Comparison of ENCODE assay signal across 12 cellular contexts in the genomic region with DNA sequence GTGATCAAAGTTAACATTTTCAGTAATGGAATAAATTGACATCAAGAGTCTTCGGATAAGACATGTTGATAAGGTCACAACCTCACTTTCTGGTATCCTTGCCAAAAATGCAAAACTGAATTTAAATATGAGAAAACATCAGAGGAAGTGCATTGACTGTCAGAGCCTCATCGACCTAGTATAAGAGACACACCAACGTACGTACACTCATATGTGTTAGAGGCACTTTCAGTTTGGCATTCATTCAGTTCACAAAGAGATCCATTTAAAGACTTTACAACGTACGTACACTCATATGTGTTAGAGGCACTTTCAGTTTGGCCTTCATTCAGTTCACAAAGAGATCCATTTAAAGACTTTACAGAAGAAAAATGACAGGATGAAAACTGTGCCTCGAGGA.
DNase-seq lines count a peak whose midpoint lies in the region; ATAC-seq and TF ChIP-seq lines count a peak whose summit lies in the region.
"Had no signal": no experiment of that assay in that cellular context is flagged by ENCODE, and none has a peak within 500 bp of the region (broad histone marks: within the 10 kb centered on the region; RNA-seq: fewer than 3 reads in every experiment).

No MANE protein-coding gene starts in this region.

- no peaks in the 10 kb centered on the region for H3K36me3 Mint-ChIP-seq in MCF 10A (ENCODE audit: insufficient read depth, unreplicated experiment)
- H3K36me3 Mint-ChIP-seq in T-helper 1 cell treated with Interleukin-12 subunit alpha and Interleukin-12 subunit beta and Interleukin-4 antibody, amounts not matched to agents 30 μg/mL and 1 μg/mL, for 36 hours (ENCODE audit: low read depth), result peaks cover 10% of the 10 kb centered on the region
- H3K36me3 Mint-ChIP-seq: immature natural killer cell had no signal

- no peak overlapping the region for H2BK5ac ChIP-seq in neuronal stem cell (ENCODE audit: low read length)

- H4K91ac ChIP-seq in neuronal stem cell (ENCODE audit: low read depth, low read length, poor library complexity), result no peak overlapping the region

- no peak overlapping the region for H3K9ac ChIP-seq in neuronal stem cell (ENCODE audit: low read depth, low read length, poor library complexity)
- H3K9ac ChIP-seq: SK-N-SH had no signal

- ATAC-seq in upper lobe of right lung (no peak), left ventricle myocardium superior (no peak)

- H3K4me1 ChIP-seq in breast epithelium (no peaks in the 10 kb centered on the region), upper lobe of right lung (peaks cover 7% of the 10 kb centered on the region), neuronal stem cell (ENCODE audit: control insufficient read depth in 2 of 2, insufficient read depth in 1 of 2, low read depth in 1 of 2, low read length in 2 of 2) (peaks cover 0 to 4% of the 10 kb centered on the region in 2 donors)

- no peak overlapping the region for H3K14ac ChIP-seq in neuronal stem cell (ENCODE audit: low read length)

- no TSS peak for BruUV-seq in MCF 10A (replicated peaks; lab: Mats Ljungman, UMichigan)

- H3K27me3 Mint-ChIP-seq in MCF 10A (ENCODE audit: insufficient read depth, unreplicated experiment), result no peaks in the 10 kb centered on the region
- H3K27me3 Mint-ChIP-seq in T-helper 1 cell treated with Interleukin-12 subunit alpha and Interleukin-12 subunit beta and Interleukin-4 antibody, amounts not matched to agents 30 μg/mL and 1 μg/mL, for 36 hours (ENCODE audit: low read depth), result no peaks in the 10 kb centered on the region

- no peak overlapping the region for H3K27ac Mint-ChIP-seq in MCF 10A (ENCODE audit: low read depth, unreplicated experiment)
- H3K27ac Mint-ChIP-seq in T-helper 1 cell treated with Interleukin-12 subunit alpha and Interleukin-12 subunit beta and Interleukin-4 antibody, amounts not matched to agents 30 μg/mL and 1 μg/mL, for 36 hours, result peak overlapping the region; percentile 91
- H3K27ac Mint-ChIP-seq: immature natural killer cell had no signal

- POLR2A ChIA-PET in MCF 10A (lab: Yijun Ruan, JAX), result interaction anchor here (0.6 kb wide), 1 partner anchor 10 kb away, joined by 3 read pairs; no protein-coding TSS in a partner anchor

- intact Hi-C loops in breast epithelium (cut with DNase I; ENCODE audit: low total_unique reads) (no loop called here), MCF 10A (cut with micrococcal nuclease) (no loop called here), upper lobe of right lung (cut with DNase I) (no loop called here), left ventricle myocardium superior (cut with micrococcal nuclease) (no loop called here)

- DNase-seq in breast epithelium (ENCODE audit: low spot score in 2 of 2) (no peak), MCF 10A (ENCODE audit: unreplicated experiment) (no peak), epithelial cell of prostate (ENCODE audit: low read depth, low spot score) (no peak), upper lobe of right lung (no peak), neuronal stem cell (ENCODE audit: low spot score) (no peak), left ventricle myocardium superior (no peak), NCI-H2081 treated with DMSO at 0.1 percent for 48 hours (lab: John Stamatoyannopoulos, UW) (no peak)
- DNase-seq: GF-D8, HCEC 1CT, immature natural killer cell, SK-N-SH had no signal

- CTCF ChIA-PET in MCF 10A (lab: Yijun Ruan, JAX), result interaction anchor here (0.7 kb wide), 1 partner anchor 274 kb away, joined by 4 read pairs; no protein-coding TSS in a partner anchor

- no peak overlapping the region for H2BK15ac ChIP-seq in neuronal stem cell (ENCODE audit: low read length)

- H3K36me3 ChIP-seq in breast epithelium, result no peaks in the 10 kb centered on the region
- H3K36me3 ChIP-seq in upper lobe of right lung, result no peaks in the 10 kb centered on the region
- H3K36me3 ChIP-seq in neuronal stem cell (replicated peaks in 1 of 2; ENCODE audit: control insufficient read depth in 2 of 2, insufficient read depth in 2 of 2, low read length in 2 of 2), result no peaks in the 10 kb centered on the region

- H3K4me2 ChIP-seq in neuronal stem cell (ENCODE audit: insufficient read depth, low read length, poor library complexity, severe bottlenecking), result no peak overlapping the region
- H3K4me2 ChIP-seq: SK-N-SH had no signal

- H3K9me3 Mint-ChIP-seq in MCF 10A (ENCODE audit: unreplicated experiment), result peaks cover 6% of the 10 kb centered on the region
- H3K9me3 Mint-ChIP-seq in T-helper 1 cell treated with Interleukin-12 subunit alpha and Interleukin-12 subunit beta and Interleukin-4 antibody, amounts not matched to agents 30 μg/mL and 1 μg/mL, for 36 hours, result no peaks in the 10 kb centered on the region

- no peaks in the 10 kb centered on the region for H3K27me3 ChIP-seq in breast epithelium
- no peaks in the 10 kb centered on the region for H3K27me3 ChIP-seq in upper lobe of right lung
- no peaks in the 10 kb centered on the region for H3K27me3 ChIP-seq in neuronal stem cell (ENCODE audit: control insufficient read depth in 3 of 3, insufficient read depth in 3 of 3, low read depth in 1 of 3, low read length in 3 of 3)

- TF ChIP-seq CTCF in breast epithelium (IDR thresholded peaks at IDR 0.05), result no peak
- no peak for TF ChIP-seq CTCF in MCF 10A (IDR thresholded peaks at IDR 0.05; ENCODE audit: unreplicated experiment)
- TF ChIP-seq CTCF in upper lobe of right lung (IDR thresholded peaks at IDR 0.05), result no peak

- H3K23ac ChIP-seq in neuronal stem cell (ENCODE audit: low read depth, low read length, poor library complexity), result no peak overlapping the region

- no peak overlapping the region for H3K4ac ChIP-seq in neuronal stem cell (ENCODE audit: low read length)

- H2BK120ac ChIP-seq in neuronal stem cell (ENCODE audit: low read depth, low read length), result no peak overlapping the region

- H3K79me1 ChIP-seq in neuronal stem cell (ENCODE audit: low read depth, low read length), result no peaks in the 10 kb centered on the region

- H3K9me3 ChIP-seq in breast epithelium (no peaks in the 10 kb centered on the region), upper lobe of right lung (no peaks in the 10 kb centered on the region), neuronal stem cell (replicated peaks in 1 of 2; ENCODE audit: control insufficient read depth in 2 of 2, insufficient read depth in 1 of 2, low read depth in 1 of 2, low read length in 2 of 2) (no peaks in the 10 kb centered on the region)
- H3K9me3 ChIP-seq: SK-N-SH had no signal

- H4K8ac ChIP-seq in neuronal stem cell (ENCODE audit: low read depth, low read length), result no peak overlapping the region

- H2AK5ac ChIP-seq in neuronal stem cell (ENCODE audit: low read depth, low read length), result no peak overlapping the region

- no peak for TF ChIP-seq POLR2A in breast epithelium (IDR thresholded peaks at IDR 0.05)

- H2BK12ac ChIP-seq in neuronal stem cell (ENCODE audit: low read length), result no peak overlapping the region

- no peak overlapping the region for H2AFZ ChIP-seq in neuronal stem cell (ENCODE audit: low read length)

- H3K27ac ChIP-seq in breast epithelium (peak overlapping the region in 1 of 2 donors; percentile 6), epithelial cell of prostate (peak overlapping the region; percentile 72), upper lobe of right lung (no peak overlapping the region), neuronal stem cell (replicated peaks; ENCODE audit: low read length) (no peak overlapping the region)

- H3K4me3 Mint-ChIP-seq in MCF 10A (ENCODE audit: unreplicated experiment), result no peak overlapping the region
- H3K4me3 Mint-ChIP-seq in T-helper 1 cell treated with Interleukin-12 subunit alpha and Interleukin-12 subunit beta and Interleukin-4 antibody, amounts not matched to agents 30 μg/mL and 1 μg/mL, for 36 hours, result peak overlapping the region; percentile 86

- H3K4me1 Mint-ChIP-seq in MCF 10A (ENCODE audit: insufficient read depth, unreplicated experiment), result peaks cover 13% of the 10 kb centered on the region
- H3K4me1 Mint-ChIP-seq in T-helper 1 cell treated with Interleukin-12 subunit alpha and Interleukin-12 subunit beta and Interleukin-4 antibody, amounts not matched to agents 30 μg/mL and 1 μg/mL, for 36 hours (ENCODE audit: low read depth), result peaks cover 42% of the 10 kb centered on the region

- no peak overlapping the region for H3K18ac ChIP-seq in neuronal stem cell (ENCODE audit: low read length)

- H3K4me3 ChIP-seq in breast epithelium, result peak overlapping the region in 2 of 3 donors; percentile 9 to 29
- H3K4me3 ChIP-seq in upper lobe of right lung, result peak overlapping the region; percentile 11
- H3K4me3 ChIP-seq in neuronal stem cell (ENCODE audit: low read length in 2 of 2), result no peak overlapping the region

- WGBS in neuronal stem cell (ENCODE audit: extremely low coverage in 2 of 2, insufficient read length in 2 of 2, insufficient replicate concordance in 1 of 2), 2 donors, result no CpG with 5 or more reads among the region's 7 CpGs

Comparison
In these comparisons a context has a peak if more than half of its experiments do, and no peak if none do; other contexts are left out.
1. H3K4me3 ChIP-seq: peak in breast epithelium (2 of 3) and upper lobe of right lung (single experiment); none in neuronal stem cell (0 of 2).